ENCODE assay signal across 23 cellular contexts in the genomic region with DNA sequence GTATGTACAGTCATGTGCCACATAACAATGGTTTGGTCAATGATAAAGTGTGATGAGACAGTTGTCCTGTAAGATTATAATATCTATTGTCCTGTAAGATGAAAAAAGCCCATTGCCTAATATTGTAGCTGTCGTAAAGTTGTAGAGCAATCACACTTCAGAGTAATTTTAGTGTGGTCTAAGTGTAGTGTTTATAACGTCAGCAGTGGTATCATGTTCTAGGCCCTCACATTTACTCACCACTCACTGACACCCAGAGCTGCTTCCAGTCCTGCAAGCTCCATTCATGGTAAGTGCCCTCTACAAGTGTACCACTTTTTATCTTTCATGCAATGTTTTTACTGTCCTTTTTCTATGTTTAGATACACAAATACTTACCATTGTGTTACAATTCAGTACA.
"Had no signal": no experiment of that assay in that cellular context is flagged by ENCODE, and none has a peak within 500 bp of the region (broad histone marks: within the 10 kb centered on the region; RNA-seq: fewer than 3 reads in every experiment).

No MANE protein-coding gene starts in this region.

- H3K4me3 ChIP-seq: SJCRH30 had no signal

- FAIRE-seq: astrocyte, RCC 7860 had no signal

- H3K9me3 ChIP-seq: SJCRH30, SK-N-SH had no signal

- H3K27me3 ChIP-seq: SJCRH30 had no signal

- H3K27ac ChIP-seq: SJCRH30, VCaP had no signal

- ATAC-seq: activated T-cell treated with anti-CD3 and anti-CD28 coated beads, Interleukin-2, amount 50 U/mL, for 4 hours; PC-3 had no signal

- H3K4me2 ChIP-seq: SK-N-SH had no signal

- H3K9ac ChIP-seq: SK-N-SH had no signal

- H3K36me3 ChIP-seq: SJCRH30 had no signal

- DNase-seq: activated CD4-positive, alpha-beta memory T cell treated with anti-CD3 and anti-CD28 coated beads for 36 hours; activated CD4-positive, alpha-beta T cell treated with anti-CD3 and anti-CD28 coated beads, Interleukin-2, amount 10 ng/mL, durations not matched to agents 7 days and 5 days; activated CD4-positive, CD25-positive, alpha-beta regulatory T cell; activated CD8-positive, alpha-beta memory T cell treated with anti-CD3 and anti-CD28 coated beads for 24 hours; activated effector memory CD4-positive, alpha-beta T cell treated with anti-CD3 and anti-CD28 coated beads, Interleukin-2, amount 50 U/mL, for 16 hours; activated naive CD4-positive, alpha-beta T cell treated with Interleukin-2 at 50 U/mL for 16 hours; activated T-cell treated with anti-CD3 and anti-CD28 coated beads, Interleukin-2, amount 50 U/mL, for 4 hours; amygdala; Karpas-422; MM.1S; NCI-H1048; NCI-H146; NCI-H187 treated with DMSO at 0.1 percent for 48 hours; NCI-H2171 treated with DMSO at 0.1 percent for 48 hours; NCI-H226; NCI-H69; PC-3; SJCRH30; SK-N-SH; T-helper 1 cell had no signal
